In the genomic region with DNA sequence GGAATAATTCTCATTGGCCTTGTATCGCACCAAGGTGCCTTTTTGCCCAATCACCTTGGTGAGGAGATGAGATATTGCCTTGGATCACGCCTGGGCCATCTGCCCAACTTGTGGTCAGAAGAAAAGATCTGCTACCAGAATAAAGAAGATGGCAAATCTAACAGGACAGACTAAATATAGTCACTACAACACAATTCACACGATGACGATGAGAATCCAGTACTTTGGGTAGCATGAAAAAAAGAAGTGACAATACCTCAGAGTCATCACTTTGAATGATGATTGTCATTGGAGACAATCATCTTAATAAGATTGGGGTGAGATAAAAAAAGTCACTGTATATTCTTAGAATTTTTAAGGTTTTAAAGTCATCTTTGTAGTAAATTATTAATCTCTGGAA, we compare ENCODE assay signal across 1 cellular context.
A peak's percentile ranks its signal among the peaks of the same experiment; 100 is the strongest.
TF ChIP-seq lines count a peak whose summit lies in the region.

No MANE protein-coding gene starts in this region.

TF ChIP-seq in GM12878, 131 proteins besides CTCF, POLR2A, EP300 and RAD21 (continued from another document):
- TF ChIP-seq ATF2 (IDR thresholded peaks at IDR 0.05; ENCODE audit: low read length) (no peak), RUNX3 (IDR thresholded peaks at IDR 0.05; ENCODE audit: low read length) (peak; percentile 31; the same call in 1 of the 2 replicates)
TF ChIP-seq in GM12878: peak in this region for 3.
